ENCODE assay signal across 1 cellular context in the genomic region with DNA sequence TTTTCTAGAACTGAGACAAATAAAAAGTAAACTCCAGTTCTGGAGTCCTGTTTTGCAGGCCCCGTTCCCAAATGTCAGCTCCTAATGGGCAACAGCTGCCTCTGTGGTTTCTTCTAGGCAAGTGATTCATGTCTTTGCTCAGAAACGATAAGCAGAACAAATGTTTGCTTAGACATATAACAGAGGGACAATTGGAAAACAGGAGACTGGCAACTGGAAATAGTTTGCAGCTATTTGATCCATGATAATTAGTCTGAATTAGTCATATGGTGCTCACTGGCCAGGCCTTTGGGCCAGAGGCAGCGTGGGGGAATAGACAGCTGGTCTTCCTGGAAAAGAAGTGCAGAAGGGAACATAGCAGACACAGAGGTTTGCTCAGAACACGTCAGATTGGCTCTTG.
TF ChIP-seq lines count a peak whose summit lies in the region.

No MANE protein-coding gene starts in this region.

TF ChIP-seq in HepG2, 621 proteins besides CTCF, POLR2A, EP300 and RAD21:
- TF ChIP-seq KMT2A (CRISPR knock-in tag; IDR thresholded peaks at IDR 0.05) (no peak), ZNF335 (CRISPR knock-in tag; IDR thresholded peaks at IDR 0.05) (no peak), ZNF788 (CRISPR knock-in tag; IDR thresholded peaks at IDR 0.05; ENCODE audit: borderline replicate concordance) (no peak), TBX2 (CRISPR knock-in tag; IDR thresholded peaks at IDR 0.05; ENCODE audit: borderline replicate concordance) (no peak), FOXC1 (CRISPR knock-in tag; IDR thresholded peaks at IDR 0.05; ENCODE audit: borderline replicate concordance) (no peak), ZFP41 (CRISPR knock-in tag; IDR thresholded peaks at IDR 0.05; ENCODE audit: borderline replicate concordance) (no peak), MIXL1 (CRISPR knock-in tag; IDR thresholded peaks at IDR 0.05) (no peak), ZNF7 (CRISPR knock-in tag; IDR thresholded peaks at IDR 0.05) (no peak), RORA (CRISPR knock-in tag; IDR thresholded peaks at IDR 0.05) (no peak), MXI1 (IDR thresholded peaks at IDR 0.05; ENCODE audit: borderline replicate concordance, low read depth, low read length) (no peak), ZNF350 (CRISPR knock-in tag; IDR thresholded peaks at IDR 0.05; ENCODE audit: borderline replicate concordance, low read depth) (no peak)
- TF ChIP-seq, protein P1, sequence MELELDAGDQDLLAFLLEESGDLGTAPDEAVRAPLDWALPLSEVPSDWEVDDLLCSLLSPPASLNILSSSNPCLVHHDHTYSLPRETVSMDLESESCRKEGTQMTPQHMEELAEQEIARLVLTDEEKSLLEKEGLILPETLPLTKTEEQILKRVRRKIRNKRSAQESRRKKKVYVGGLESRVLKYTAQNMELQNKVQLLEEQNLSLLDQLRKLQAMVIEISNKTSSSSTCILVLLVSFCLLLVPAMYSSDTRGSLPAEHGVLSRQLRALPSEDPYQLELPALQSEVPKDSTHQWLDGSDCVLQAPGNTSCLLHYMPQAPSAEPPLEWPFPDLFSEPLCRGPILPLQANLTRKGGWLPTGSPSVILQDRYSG (CRISPR knock-in tag; IDR thresholded peaks at IDR 0.05), result no peak
- TF ChIP-seq, protein P2, sequence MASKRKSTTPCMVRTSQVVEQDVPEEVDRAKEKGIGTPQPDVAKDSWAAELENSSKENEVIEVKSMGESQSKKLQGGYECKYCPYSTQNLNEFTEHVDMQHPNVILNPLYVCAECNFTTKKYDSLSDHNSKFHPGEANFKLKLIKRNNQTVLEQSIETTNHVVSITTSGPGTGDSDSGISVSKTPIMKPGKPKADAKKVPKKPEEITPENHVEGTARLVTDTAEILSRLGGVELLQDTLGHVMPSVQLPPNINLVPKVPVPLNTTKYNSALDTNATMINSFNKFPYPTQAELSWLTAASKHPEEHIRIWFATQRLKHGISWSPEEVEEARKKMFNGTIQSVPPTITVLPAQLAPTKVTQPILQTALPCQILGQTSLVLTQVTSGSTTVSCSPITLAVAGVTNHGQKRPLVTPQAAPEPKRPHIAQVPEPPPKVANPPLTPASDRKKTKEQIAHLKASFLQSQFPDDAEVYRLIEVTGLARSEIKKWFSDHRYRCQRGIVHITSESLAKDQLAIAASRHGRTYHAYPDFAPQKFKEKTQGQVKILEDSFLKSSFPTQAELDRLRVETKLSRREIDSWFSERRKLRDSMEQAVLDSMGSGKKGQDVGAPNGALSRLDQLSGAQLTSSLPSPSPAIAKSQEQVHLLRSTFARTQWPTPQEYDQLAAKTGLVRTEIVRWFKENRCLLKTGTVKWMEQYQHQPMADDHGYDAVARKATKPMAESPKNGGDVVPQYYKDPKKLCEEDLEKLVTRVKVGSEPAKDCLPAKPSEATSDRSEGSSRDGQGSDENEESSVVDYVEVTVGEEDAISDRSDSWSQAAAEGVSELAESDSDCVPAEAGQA (IDR thresholded peaks at IDR 0.05; ENCODE audit: low read depth), result no peak
- TF ChIP-seq, protein P2 (CRISPR knock-in tag; IDR thresholded peaks at IDR 0.05; ENCODE audit: borderline replicate concordance), result no peak
